10 cellular contexts compared by ENCODE assay signal in the genomic region with DNA sequence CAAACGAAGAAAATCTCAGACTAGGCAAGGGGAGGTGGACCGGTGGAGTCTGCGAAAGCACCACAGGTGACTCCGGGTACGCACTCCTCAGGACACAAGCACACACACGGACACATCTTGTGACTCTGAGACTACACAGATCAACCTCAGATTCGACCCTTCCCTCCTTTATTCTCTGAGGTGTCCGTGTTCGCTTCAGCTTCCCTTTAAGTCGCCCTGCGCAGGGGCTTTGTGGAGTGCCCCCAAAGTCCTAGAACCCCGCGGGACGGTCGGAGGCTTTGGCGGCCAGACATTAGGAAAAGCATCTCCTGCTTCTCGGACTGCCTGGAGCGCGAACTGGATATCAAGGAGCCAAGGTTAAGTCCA. TPM values are rescaled to one million over a fixed set of nuclear protein-coding genes. Genes with fewer than 3 reads are reported as not detected.
DNase-seq lines count a peak whose midpoint lies in the region; ATAC-seq, FAIRE-seq and TF ChIP-seq lines count a peak whose summit lies in the region.
"Had no signal": no experiment of that assay in that cellular context is flagged by ENCODE, and none has a peak within 500 bp of the region (broad histone marks: within the 10 kb centered on the region; RNA-seq: fewer than 3 reads in every experiment).

No MANE protein-coding gene starts in this region.

- H3K27ac Mint-ChIP-seq in CD14-positive monocyte, result peak overlapping the region; percentile 75 to 94 (median 84)
- no peak overlapping the region for H3K27ac Mint-ChIP-seq in naive thymus-derived CD8-positive, alpha-beta T cell

- no peaks in the 10 kb centered on the region for H3K9me3 Mint-ChIP-seq in CD14-positive monocyte
- H3K9me3 Mint-ChIP-seq in naive thymus-derived CD8-positive, alpha-beta T cell, result no peaks in the 10 kb centered on the region

- TF ChIP-seq POLR2A in NB4 (IDR thresholded peaks at IDR 0.05; ENCODE audit: extremely low read depth, insufficient read length) (no peak), esophagus muscularis mucosa (IDR thresholded peaks at IDR 0.05; ENCODE audit: low read depth) (no peak)

- H2AFZ ChIP-seq in PC-9, result no peak overlapping the region

- DNase-seq in CD14-positive monocyte (ENCODE audit: low spot score) (no peak), NB4 (ENCODE audit: low read depth) (peak; percentile 56), esophagus muscularis mucosa (ENCODE audit: extremely low spot score) (no peak), pancreas (no peak), hippocampal formation (lab: John Stamatoyannopoulos, UW) (no peak), PC-9 (no peak), foreskin keratinocyte (no peak)
- DNase-seq in naive thymus-derived CD8-positive, alpha-beta T cell, result no peak

- no peak for TF ChIP-seq CTCF in CD14-positive monocyte (IDR thresholded peaks at IDR 0.05)
- no peak for TF ChIP-seq CTCF in NB4 (IDR thresholded peaks at IDR 0.05; ENCODE audit: low read depth, low read length)
- TF ChIP-seq CTCF in esophagus muscularis mucosa (IDR thresholded peaks at IDR 0.05), result no peak
- no peak for TF ChIP-seq CTCF in pancreas (IDR thresholded peaks at IDR 0.05)
- no peak for TF ChIP-seq CTCF in PC-9 (conservative IDR thresholded peaks at IDR 0.05)
- TF ChIP-seq CTCF in foreskin keratinocyte (conservative IDR thresholded peaks at IDR 0.05), result no peak

- H3K9me3 ChIP-seq in esophagus muscularis mucosa, result no peaks in the 10 kb centered on the region
- no peaks in the 10 kb centered on the region for H3K9me3 ChIP-seq in pancreas
- H3K9me3 ChIP-seq in PC-9 (ENCODE audit: insufficient read depth, low read depth), result no peaks in the 10 kb centered on the region

- H3K27me3 ChIP-seq in esophagus muscularis mucosa (peaks cover 0 to 18% (median 0%) of the 10 kb centered on the region in 4 donors), pancreas (no peaks in the 10 kb centered on the region), PC-9 (ENCODE audit: insufficient read depth, low read depth) (peaks cover 87% of the 10 kb centered on the region), foreskin keratinocyte (peaks cover 99% of the 10 kb centered on the region)

- peaks cover 32 to 83% (median 79%) of the 10 kb centered on the region in 4 donors for H3K4me1 ChIP-seq in esophagus muscularis mucosa
- peaks cover 0 to 7% (median 3%) of the 10 kb centered on the region in 3 donors for H3K4me1 ChIP-seq in pancreas
- no peaks in the 10 kb centered on the region for H3K4me1 ChIP-seq in PC-9 (replicated peaks; ENCODE audit: insufficient read depth)
- H3K4me1 ChIP-seq in foreskin keratinocyte, result no peaks in the 10 kb centered on the region

- no peaks in the 10 kb centered on the region for H3K9me2 ChIP-seq in PC-9 (ENCODE audit: insufficient read depth)

- peak overlapping the region; percentile 91 to 94 for H3K4me3 Mint-ChIP-seq in CD14-positive monocyte
- peak overlapping the region in 4 of 10 donors; percentile 27 to 53 (median 32) for H3K4me3 Mint-ChIP-seq in naive thymus-derived CD8-positive, alpha-beta T cell

- TF ChIP-seq EP300 in esophagus muscularis mucosa (IDR thresholded peaks at IDR 0.05), result no peak

- no peaks in the 10 kb centered on the region for H3F3A ChIP-seq in PC-9 (ENCODE audit: insufficient read depth, low read depth)

- H3K27ac ChIP-seq in esophagus muscularis mucosa (replicated peaks in 1 of 4) (peak overlapping the region; percentile 89 to 95 (median 92)), pancreas (no peak overlapping the region), PC-9 (no peak overlapping the region), foreskin keratinocyte (no peak overlapping the region)

- WGBS in esophagus muscularis mucosa, result 3% methylated on average over 16 of the region's 19 CpGs
- WGBS in pancreas, 2 donors, result 5% methylated on average over 19 of the region's 19 CpGs

- H3K4me2 ChIP-seq in PC-9, result no peak overlapping the region

- peak; percentile 14 to 31 (median 22) for ATAC-seq in pancreas
- no peak for ATAC-seq in foreskin keratinocyte
- ATAC-seq in naive thymus-derived CD8-positive, alpha-beta T cell, result no peak

- BruUV-seq in PC-9 (replicated peaks; lab: Mats Ljungman, UMichigan), result no TSS peak

- peak overlapping the region; percentile 71 for H3K4me3 ChIP-seq in NB4 (ENCODE audit: low read depth, low read length)
- peak overlapping the region; percentile 75 to 89 (median 80) for H3K4me3 ChIP-seq in esophagus muscularis mucosa
- H3K4me3 ChIP-seq in pancreas, result peak overlapping the region in 2 of 4 donors; percentile 48 to 54
- H3K4me3 ChIP-seq in PC-9, result no peak overlapping the region

- H3K36me3 ChIP-seq in esophagus muscularis mucosa (no peaks in the 10 kb centered on the region), pancreas (no peaks in the 10 kb centered on the region), PC-9 (ENCODE audit: low read depth) (no peaks in the 10 kb centered on the region)

- intact Hi-C loops in CD14-positive monocyte (cut with micrococcal nuclease), result loop anchor here in 1 of 2 donors (2.0 kb wide), 1 partner anchor 14 kb away; no protein-coding TSS in a partner anchor
- intact Hi-C loops in esophagus muscularis mucosa (cut with DNase I), result loop anchor here (5.0 kb wide), 2 partner anchors 79 to 99 kb away; no protein-coding TSS in a partner anchor
- intact Hi-C loops in pancreas (cut with DNase I), result no loop called here
- intact Hi-C loops in PC-9 (cut with micrococcal nuclease; ENCODE audit: unreplicated experiment), result no loop called here

- CTCF ChIA-PET in PC-9 (lab: Charles Lee), result no interaction called here

- POLR2A ChIA-PET in PC-9 (lab: Charles Lee; ENCODE audit: unreplicated experiment), result no interaction called here
- POLR2A ChIA-PET in naive thymus-derived CD8-positive, alpha-beta T cell (lab: Charles Lee), result no interaction called here

- peaks cover under 1 to 4% of the 10 kb centered on the region in 2 donors for H3K36me3 Mint-ChIP-seq in CD14-positive monocyte
- no peaks in the 10 kb centered on the region for H3K36me3 Mint-ChIP-seq in naive thymus-derived CD8-positive, alpha-beta T cell

- H3K79me2 ChIP-seq in PC-9 (ENCODE audit: low read depth), result no peaks in the 10 kb centered on the region

- peaks cover 89% of the 10 kb centered on the region for H3K4me1 Mint-ChIP-seq in CD14-positive monocyte
- H3K4me1 Mint-ChIP-seq in naive thymus-derived CD8-positive, alpha-beta T cell, result peaks cover 4 to 19% (median 10%) of the 10 kb centered on the region in 4 donors

- FAIRE-seq in pancreas (lab: Jason Lieb, UNC), result no peak
- FAIRE-seq: G401.6 had no signal

- H4K20me1 ChIP-seq in PC-9 (ENCODE audit: insufficient read depth), result no peaks in the 10 kb centered on the region

- H3K27me3 Mint-ChIP-seq in CD14-positive monocyte (ENCODE audit: low read depth in 3 of 3), result no peaks in the 10 kb centered on the region
- peaks cover 30 to 60% (median 46%) of the 10 kb centered on the region in 5 donors for H3K27me3 Mint-ChIP-seq in naive thymus-derived CD8-positive, alpha-beta T cell

RNA-seq across cellular contexts. Expression of a gene that starts 0.8 kb away (rescaled TPM):
- polyA plus RNA-seq in CD14-positive monocyte (1 to 10 TPM; 4.2 to 4.3 TPM), pancreas (1 to 10 TPM in 1 of 2 donors, under 1 TPM in 1; 0.65 to 1.6 TPM), foreskin keratinocyte (0.09 TPM in 1 of 2 replicates, not detected in the other)
- total RNA-seq in esophagus muscularis mucosa (100 to 1,000 TPM in 2 of 4 donors, 10 to 100 TPM in 2; 75.0 to 169 (median 104) TPM), pancreas (1 to 10 TPM in 1 of 6 donors, under 1 TPM in 5; 0.16 to 2.0 (median 0.88) TPM), PC-9 (2021) (9.8 and 20.0 TPM in 2 replicates), foreskin keratinocyte (0.11 TPM in 1 of 2 replicates, not detected in the other)
- 1 to 10 TPM in 1 of 2 experiments, under 1 TPM in 1; 0.11 to 1.5 TPM for total RNA-seq in naive thymus-derived CD8-positive, alpha-beta T cell
- polyA plus RNA-seq in naive thymus-derived CD8-positive, alpha-beta T cell, result not detected
- total RNA-seq: T-helper 2 cell treated with Interferon-gamma antibody and Interleukin-4, amounts not matched to agents 100 ng/mL and 5 ng/mL, for 36 hours had no signal

Comparison
In these comparisons a context has a peak if more than half of its experiments do, and no peak if none do; other contexts are left out.
1. H3K27ac Mint-ChIP-seq: peak in CD14-positive monocyte (7 of 7); none in naive thymus-derived CD8-positive, alpha-beta T cell (0 of 10).
2. H3K27ac ChIP-seq: peak in esophagus muscularis mucosa (4 of 4); none in pancreas (0 of 4), PC-9 (single experiment) and foreskin keratinocyte (single experiment).
3. ATAC-seq: peak in pancreas (4 of 4); none in foreskin keratinocyte (single experiment) and naive thymus-derived CD8-positive, alpha-beta T cell (0 of 2).